In the genomic region with DNA sequence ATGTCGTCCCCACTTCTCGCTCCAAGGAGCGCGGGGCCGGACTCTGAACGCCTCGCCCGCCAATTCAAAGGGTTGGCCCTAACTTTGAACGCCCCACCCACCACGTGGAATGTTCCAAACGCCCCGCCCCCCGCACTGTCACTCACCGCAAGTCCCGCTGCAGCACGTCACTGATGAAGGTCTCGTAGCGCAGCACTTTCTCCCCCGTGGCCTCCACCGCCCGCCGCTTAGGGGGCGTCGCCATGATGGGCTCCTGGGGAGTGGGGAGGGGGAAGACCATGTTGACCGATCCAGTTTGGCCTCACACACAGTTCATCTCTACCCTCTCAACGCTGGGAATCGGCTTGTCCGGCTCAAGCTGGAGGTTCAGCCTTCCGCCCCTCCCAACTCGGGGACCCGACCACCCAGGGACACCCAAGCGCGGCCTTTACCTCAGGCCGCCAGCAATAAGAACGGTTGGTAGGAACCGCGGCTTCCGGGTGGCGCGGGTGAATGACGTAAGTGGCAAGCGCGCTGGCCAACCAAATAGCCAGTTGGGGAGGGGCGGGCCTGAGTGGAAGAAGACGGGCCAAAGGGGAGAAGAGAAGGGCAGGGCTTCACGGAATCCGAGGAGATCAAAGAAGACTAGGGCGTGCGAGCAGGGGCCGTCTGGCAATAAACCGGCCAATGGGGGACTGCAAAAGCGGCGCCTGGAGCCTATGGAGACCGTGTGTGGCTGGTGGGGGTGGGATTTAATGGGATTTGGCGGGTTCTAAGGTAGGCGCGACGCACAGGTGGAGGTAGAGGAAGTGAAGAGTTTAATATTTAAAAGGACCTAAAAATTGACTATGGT, we compare ENCODE assay signal across 8 cellular contexts. TPM values are rescaled to one million over a fixed set of nuclear protein-coding genes. Genes with fewer than 3 reads are reported as not detected.
DNase-seq lines count a peak whose midpoint lies in the region; ATAC-seq and TF ChIP-seq lines count a peak whose summit lies in the region.

A gene with protein sequence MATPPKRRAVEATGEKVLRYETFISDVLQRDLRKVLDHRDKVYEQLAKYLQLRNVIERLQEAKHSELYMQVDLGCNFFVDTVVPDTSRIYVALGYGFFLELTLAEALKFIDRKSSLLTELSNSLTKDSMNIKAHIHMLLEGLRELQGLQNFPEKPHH (minus strand): TSS at position 497 of the 832 bp plus-strand sequence. CDS start 253 bp downstream, at position 244.

- no peaks in the 10 kb centered on the region for H4K20me1 ChIP-seq in SU-DHL-6 (ENCODE audit: low read depth, low read length)

- peak within 1 kb of the TSS; percentile 89 for H3K4me3 Mint-ChIP-seq in activated naive CD8-positive, alpha-beta T cell treated with anti-CD3 and anti-CD28 coated beads, Interleukin-2, amount 10 ng/mL, durations not matched to agents 7 days and 5 days
- peak within 1 kb of the TSS; percentile 87 for H3K4me3 Mint-ChIP-seq in glutamatergic neuron (ENCODE audit: unreplicated experiment)

- H2AFZ ChIP-seq in SU-DHL-6 (ENCODE audit: low read depth, low read length, severe bottlenecking), result peak within 1 kb of the TSS; percentile 82

- TF ChIP-seq EP300 in ovary (IDR thresholded peaks at IDR 0.05), result peak; percentile 33

- peak within 1 kb of the TSS; percentile 96 for H3K4me2 ChIP-seq in SU-DHL-6 (ENCODE audit: low read depth, low read length, poor library complexity, severe bottlenecking)

- peak within 1 kb of the TSS; percentile 73 for H3K9ac ChIP-seq in SU-DHL-6 (ENCODE audit: low read length)

- CTCF ChIA-PET in GM10248 (lab: Yijun Ruan, JAX), result no interaction called here

- H3K79me2 ChIP-seq in SU-DHL-6 (ENCODE audit: insufficient read depth, low read length), result peaks cover 7% of the 10 kb centered on the region; the same call in 1 of the 2 replicates

- H3K27ac ChIP-seq in SU-DHL-6 (ENCODE audit: low read depth, low read length), result peak within 1 kb of the TSS; percentile 87
- H3K27ac ChIP-seq in ovary, result peak within 1 kb of the TSS; percentile 88 to 96
- peak within 1 kb of the TSS; percentile 72 to 87 (median 82) for H3K27ac ChIP-seq in thyroid gland

- H3K9me3 ChIP-seq in SU-DHL-6 (ENCODE audit: insufficient read depth, low read length) (no peaks in the 10 kb centered on the region), ovary (no peaks in the 10 kb centered on the region), thyroid gland (no peaks in the 10 kb centered on the region)

- H3K9me2 ChIP-seq in SU-DHL-6 (replicated peaks; ENCODE audit: insufficient read depth, low read length), result no peaks in the 10 kb centered on the region

- H3K4me1 ChIP-seq in ovary (ENCODE audit: insufficient read depth) (peaks cover 2% of the 10 kb centered on the region), thyroid gland (no peaks in the 10 kb centered on the region)

- POLR2A ChIA-PET in GM10248 (lab: Yijun Ruan, JAX), result no interaction called here
- POLR2A ChIA-PET in activated naive CD8-positive, alpha-beta T cell treated with anti-CD3 and anti-CD28 coated beads, Interleukin-2, amount 10 ng/mL, durations not matched to agents 7 days and 5 days (lab: Charles Lee), result no interaction called here

- H3K9me3 Mint-ChIP-seq in activated naive CD8-positive, alpha-beta T cell treated with anti-CD3 and anti-CD28 coated beads, Interleukin-2, amount 10 ng/mL, durations not matched to agents 7 days and 5 days, result no peaks in the 10 kb centered on the region
- peaks cover 2% of the 10 kb centered on the region for H3K9me3 Mint-ChIP-seq in glutamatergic neuron (ENCODE audit: unreplicated experiment)

- 31 to 47% (median 31%) methylated on average over 56 to 58 of the region's 58 CpGs for WGBS in ovary, 3 donors
- 1 to 6% methylated on average over 7 to 17 of the region's 58 CpGs for WGBS in thyroid gland, 2 donors

- peak within 1 kb of the TSS; percentile 82 for H3K4me3 ChIP-seq in SU-DHL-6 (ENCODE audit: insufficient read depth, low read length, poor library complexity, severe bottlenecking)
- peak within 1 kb of the TSS; percentile 60 for H3K4me3 ChIP-seq in ovary
- peak within 1 kb of the TSS; percentile 26 to 53 (median 49) for H3K4me3 ChIP-seq in thyroid gland (replicated peaks in 1 of 3)

- peaks cover 17% of the 10 kb centered on the region for H3K4me1 Mint-ChIP-seq in activated naive CD8-positive, alpha-beta T cell treated with anti-CD3 and anti-CD28 coated beads, Interleukin-2, amount 10 ng/mL, durations not matched to agents 7 days and 5 days
- H3K4me1 Mint-ChIP-seq in glutamatergic neuron (ENCODE audit: low read depth, unreplicated experiment), result no peaks in the 10 kb centered on the region

- intact Hi-C loops in ovary (cut with DNase I), result loop anchor here in 1 of 4 donors (2.0 kb wide), 1 partner anchor 424 kb away; no protein-coding TSS in a partner anchor
- intact Hi-C loops in thyroid gland (cut with DNase I), result no loop called here

- ATAC-seq in HG02642 (IDR thresholded peaks at IDR 0.05; ENCODE audit: poor library complexity, unreplicated experiment), result peak; percentile 82
- peak; percentile 88 for ATAC-seq in activated naive CD8-positive, alpha-beta T cell treated with anti-CD3 and anti-CD28 coated beads, Interleukin-2, amount 10 ng/mL, durations not matched to agents 7 days and 5 days (ENCODE audit: low read depth)

- TF ChIP-seq CTCF in GM10248 (IDR thresholded peaks at IDR 0.05; ENCODE audit: control extremely low read depth, extremely low read depth, low read depth, missing control alignments), result no peak
- TF ChIP-seq CTCF in SU-DHL-6 (IDR thresholded peaks at IDR 0.05; ENCODE audit: insufficient read depth, low read length, poor library complexity, severe bottlenecking), result no peak
- TF ChIP-seq CTCF in glutamatergic neuron (IDR thresholded peaks at IDR 0.05; ENCODE audit: partially characterized antibody, unreplicated experiment), result no peak
- TF ChIP-seq CTCF in ovary (IDR thresholded peaks at IDR 0.05), result no peak
- TF ChIP-seq CTCF in thyroid gland (IDR thresholded peaks at IDR 0.05), result no peak

- peaks cover 16% of the 10 kb centered on the region for H3K36me3 Mint-ChIP-seq in activated naive CD8-positive, alpha-beta T cell treated with anti-CD3 and anti-CD28 coated beads, Interleukin-2, amount 10 ng/mL, durations not matched to agents 7 days and 5 days
- H3K36me3 Mint-ChIP-seq in glutamatergic neuron (ENCODE audit: unreplicated experiment), result no peaks in the 10 kb centered on the region

- no peaks in the 10 kb centered on the region for H3K36me3 ChIP-seq in SU-DHL-6 (ENCODE audit: low read length)
- H3K36me3 ChIP-seq in ovary, result no peaks in the 10 kb centered on the region
- peaks cover 7 to 9% of the 10 kb centered on the region in 2 donors for H3K36me3 ChIP-seq in thyroid gland

- H3K27me3 ChIP-seq in SU-DHL-6 (ENCODE audit: low read length), result no peaks in the 10 kb centered on the region
- no peaks in the 10 kb centered on the region for H3K27me3 ChIP-seq in ovary
- H3K27me3 ChIP-seq in thyroid gland, result no peaks in the 10 kb centered on the region

- peak within 1 kb of the TSS; percentile 98 for H3K27ac Mint-ChIP-seq in activated naive CD8-positive, alpha-beta T cell treated with anti-CD3 and anti-CD28 coated beads, Interleukin-2, amount 10 ng/mL, durations not matched to agents 7 days and 5 days
- H3K27ac Mint-ChIP-seq in glutamatergic neuron (ENCODE audit: unreplicated experiment), result peak within 1 kb of the TSS; percentile 86

- DNase-seq in GM10248 (ENCODE audit: extremely low spot score), result peak; percentile 85
- peak; percentile 82 for DNase-seq in NCI-H128 (lab: John Stamatoyannopoulos, UW; ENCODE audit: unreplicated experiment)
- DNase-seq in activated naive CD8-positive, alpha-beta T cell treated with anti-CD3 and anti-CD28 coated beads, Interleukin-2, amount 10 ng/mL, durations not matched to agents 7 days and 5 days, result peak; percentile 90
- DNase-seq in glutamatergic neuron, result peak; percentile 89
- DNase-seq in ovary, result peak; percentile 91 to 95 (median 92)
- peak; percentile 92 to 93 for DNase-seq in thyroid gland

- no peaks in the 10 kb centered on the region for H3F3A ChIP-seq in SU-DHL-6 (ENCODE audit: insufficient read depth)

- no peaks in the 10 kb centered on the region for H3K27me3 Mint-ChIP-seq in activated naive CD8-positive, alpha-beta T cell treated with anti-CD3 and anti-CD28 coated beads, Interleukin-2, amount 10 ng/mL, durations not matched to agents 7 days and 5 days
- H3K27me3 Mint-ChIP-seq in glutamatergic neuron (ENCODE audit: unreplicated experiment), result no peaks in the 10 kb centered on the region

- TF ChIP-seq POLR2A in ovary (IDR thresholded peaks at IDR 0.05) (peak; percentile 88), thyroid gland (IDR thresholded peaks at IDR 0.05) (peak in 1 of 2 donors; percentile 78)

RNA-seq across cellular contexts. Expression of the gene that starts here (rescaled TPM):
- 100 to 1,000 TPM; 152 TPM for total RNA-seq in activated naive CD8-positive, alpha-beta T cell treated with anti-CD3 and anti-CD28 coated beads, Interleukin-2, amount 10 ng/mL, durations not matched to agents 7 days and 5 days
- total RNA-seq in glutamatergic neuron (ENCODE audit: unreplicated experiment) (64.3 TPM), ovary (100 to 1,000 TPM; 114 to 235 (median 151) TPM), thyroid gland (100 to 1,000 TPM in 3 of 4 donors, 10 to 100 TPM in 1; 89.3 to 141 (median 116) TPM)
- 100 to 1,000 TPM; 209 to 213 TPM for polyA plus RNA-seq in ovary

Comparison
In these comparisons a context has a peak if more than half of its experiments do, and no peak if none do; other contexts are left out.
1. Peak in every context shown above with its lines: DNase-seq, ATAC-seq, H3K4me3 ChIP-seq and H3K27ac ChIP-seq.